Comparison of ENCODE assay signal across 10 cellular contexts in genomic region chr3:152314677-152315353, GRCh38. TPM values are rescaled to one million over a fixed set of nuclear protein-coding genes. Genes with fewer than 3 reads are reported as not detected.
DNase-seq lines count a peak whose midpoint lies in the region; ATAC-seq and TF ChIP-seq lines count a peak whose summit lies in the region.
"Had no signal": no experiment of that assay in that cellular context is flagged by ENCODE, and none has a peak within 500 bp of the region (broad histone marks: within the 10 kb centered on the region; RNA-seq: fewer than 3 reads in every experiment).

No MANE protein-coding gene starts in this region.

- no peaks in the 10 kb centered on the region for H3K27me3 Mint-ChIP-seq in MCF 10A (ENCODE audit: insufficient read depth, unreplicated experiment)

- no peaks in the 10 kb centered on the region for H4K20me1 ChIP-seq in mammary epithelial cell (ENCODE audit: insufficient read depth, low read length)

- 51% methylated on average over 3 of the region's 3 CpGs for WGBS in mammary epithelial cell (ENCODE audit: low coverage, missing lambda C conversion rate)
- 48 to 51% methylated on average over 3 of the region's 3 CpGs for WGBS in aorta, 2 donors

- no peak overlapping the region for H3K4me3 Mint-ChIP-seq in MCF 10A (ENCODE audit: unreplicated experiment)
- H3K4me3 Mint-ChIP-seq: T-helper 2 cell treated with Interferon-gamma antibody and Interleukin-4, amounts not matched to agents 5 μg/mL and 100 μg/mL, for 36 hours had no signal

- POLR2A ChIA-PET in MCF 10A (lab: Yijun Ruan, JAX) = interaction anchor here (1.0 to 2.0 kb wide), 3 partner anchors 9 to 45 kb away, joined by 5 to 6 read pairs (median 6); no protein-coding TSS in a partner anchor

- H3K36me3 Mint-ChIP-seq in MCF 10A (ENCODE audit: insufficient read depth, unreplicated experiment) = peaks cover 15% of the 10 kb centered on the region

- CTCF ChIA-PET in MCF 10A (lab: Yijun Ruan, JAX) (interaction anchor here (1.2 kb wide), 1 partner anchor 128 kb away, joined by 3 read pairs; no protein-coding TSS in a partner anchor), mammary epithelial cell (lab: Charles Lee; ENCODE audit: low non-redundant PET) (no interaction called here)

- H3K27me3 ChIP-seq in breast epithelium = no peaks in the 10 kb centered on the region
- no peaks in the 10 kb centered on the region for H3K27me3 ChIP-seq in mammary epithelial cell (ENCODE audit: insufficient read depth, low read length)
- no peaks in the 10 kb centered on the region for H3K27me3 ChIP-seq in muscle layer of duodenum (ENCODE audit: low read depth, low read length)
- no peaks in the 10 kb centered on the region for H3K27me3 ChIP-seq in aorta (ENCODE audit: control insufficient read depth in 1 of 2, insufficient read depth in 2 of 2, low read length in 1 of 2)

- no peak overlapping the region for H3K9ac ChIP-seq in mammary epithelial cell (ENCODE audit: insufficient read depth, low read length)

- H3K27ac ChIP-seq in breast epithelium = peak overlapping the region; percentile 73 to 77
- peak overlapping the region; percentile 58 for H3K27ac ChIP-seq in mammary epithelial cell (ENCODE audit: insufficient read depth, low read depth, low read length)
- H3K27ac ChIP-seq in muscle layer of duodenum (ENCODE audit: low read length) = peak overlapping the region; percentile 74
- peak overlapping the region; percentile 57 to 60 for H3K27ac ChIP-seq in aorta (ENCODE audit: low read depth in 1 of 2, low read length in 2 of 2)

- H3K4me1 Mint-ChIP-seq in MCF 10A (ENCODE audit: insufficient read depth, unreplicated experiment) = peaks cover 25% of the 10 kb centered on the region

- dilution Hi-C loops in mammary epithelial cell (cut with HindIII; ENCODE audit: low sequenced_read_pairs) = no loop called here

- DNase-seq in breast epithelium (ENCODE audit: low spot score in 2 of 2) (no peak), MCF 10A (ENCODE audit: unreplicated experiment) (no peak), mammary epithelial cell (no peak), aorta (no peak), GDM1 (lab: John Stamatoyannopoulos, UW) (no peak), NCI-H2029 (lab: John Stamatoyannopoulos, UW) (no peak), NCI-H446 treated with DMSO at 0.1 percent for 48 hours (lab: John Stamatoyannopoulos, UW) (no peak)
- DNase-seq: stimulated activated CD4-positive, alpha-beta T cell treated with anti-CD3 and anti-CD28 coated beads, Interleukin-2, amount 100 ng/mL, for 48 hours had no signal

- ATAC-seq in aorta (ENCODE audit: low FRiP score) = peak; percentile 68

- TF ChIP-seq CTCF in breast epithelium (IDR thresholded peaks at IDR 0.05) (no peak), MCF 10A (IDR thresholded peaks at IDR 0.05; ENCODE audit: unreplicated experiment) (no peak), mammary epithelial cell (conservative IDR thresholded peaks at IDR 0.05 in 1 of 2, IDR thresholded peaks at IDR 0.05 in 1 of 2; ENCODE audit: extremely low read depth in 1 of 2, insufficient read depth in 1 of 2, low read depth in 1 of 2, low read length in 2 of 2) (no peak)

- H3K27ac Mint-ChIP-seq in MCF 10A (ENCODE audit: low read depth, unreplicated experiment) = no peak overlapping the region

- H3K4me2 ChIP-seq in mammary epithelial cell (ENCODE audit: insufficient read depth, low read depth, low read length) = peak overlapping the region; percentile 69

- H3K4me3 ChIP-seq in breast epithelium = no peak overlapping the region
- no peak overlapping the region for H3K4me3 ChIP-seq in mammary epithelial cell (replicated peaks in 1 of 3; ENCODE audit: insufficient read depth in 1 of 3, low read depth in 2 of 3, low read length in 3 of 3)
- no peak overlapping the region for H3K4me3 ChIP-seq in muscle layer of duodenum (ENCODE audit: low read depth in 1 of 2, low read length in 2 of 2)
- no peak overlapping the region for H3K4me3 ChIP-seq in aorta (ENCODE audit: low read length in 2 of 2)

- intact Hi-C loops in breast epithelium (cut with DNase I; ENCODE audit: low total_unique reads) (no loop called here), MCF 10A (cut with micrococcal nuclease) (no loop called here), mammary epithelial cell (cut with micrococcal nuclease) (no loop called here), aorta (cut with DNase I) (no loop called here)

- no peaks in the 10 kb centered on the region for H3K36me3 ChIP-seq in breast epithelium
- H3K36me3 ChIP-seq in mammary epithelial cell (ENCODE audit: insufficient read depth, low read length) = peaks cover 4% of the 10 kb centered on the region
- H3K36me3 ChIP-seq in muscle layer of duodenum (ENCODE audit: control insufficient read depth in 1 of 2, insufficient read depth in 2 of 2, low read length in 2 of 2) = no peaks in the 10 kb centered on the region
- no peaks in the 10 kb centered on the region for H3K36me3 ChIP-seq in aorta (ENCODE audit: control insufficient read depth in 1 of 2, insufficient read depth in 2 of 2, low read length in 1 of 2)

- no peak overlapping the region for H2AFZ ChIP-seq in mammary epithelial cell (ENCODE audit: low read depth, low read length)

- no peaks in the 10 kb centered on the region for H3K9me3 ChIP-seq in breast epithelium
- H3K9me3 ChIP-seq in mammary epithelial cell (replicated peaks; ENCODE audit: insufficient read depth, low read length) = no peaks in the 10 kb centered on the region
- no peaks in the 10 kb centered on the region for H3K9me3 ChIP-seq in muscle layer of duodenum (ENCODE audit: control insufficient read depth in 1 of 2, low read length in 2 of 2)
- no peaks in the 10 kb centered on the region for H3K9me3 ChIP-seq in aorta (ENCODE audit: control insufficient read depth, low read length)

- in situ Hi-C loops in mammary epithelial cell (cut with MboI; ENCODE audit: low sequenced_read_pairs in 2 of 2) = no loop called here

- peaks cover 0 to 4% of the 10 kb centered on the region in 2 donors for H3K4me1 ChIP-seq in breast epithelium
- peaks cover 25% of the 10 kb centered on the region for H3K4me1 ChIP-seq in mammary epithelial cell (ENCODE audit: insufficient read depth, low read length)
- H3K4me1 ChIP-seq in muscle layer of duodenum (ENCODE audit: control insufficient read depth in 1 of 2, insufficient read depth in 2 of 2, low read length in 2 of 2) = peaks cover 16 to 28% of the 10 kb centered on the region in 2 donors
- peaks cover 3 to 10% of the 10 kb centered on the region in 2 donors for H3K4me1 ChIP-seq in aorta (ENCODE audit: control insufficient read depth in 1 of 2, insufficient read depth in 2 of 2, low read length in 2 of 2)

- peaks cover 8% of the 10 kb centered on the region for H3K9me3 Mint-ChIP-seq in MCF 10A (ENCODE audit: unreplicated experiment)
- H3K9me3 Mint-ChIP-seq: T-helper 2 cell treated with Interferon-gamma antibody and Interleukin-4, amounts not matched to agents 5 μg/mL and 100 μg/mL, for 36 hours had no signal

- H3K79me2 ChIP-seq in mammary epithelial cell (ENCODE audit: insufficient read depth, low read length) = peaks cover 87% of the 10 kb centered on the region

- no peak for TF ChIP-seq POLR2A in breast epithelium (IDR thresholded peaks at IDR 0.05)

- BruUV-seq in MCF 10A (replicated peaks; lab: Mats Ljungman, UMichigan) = no TSS peak
- BruUV-seq in mammary epithelial cell (replicated peaks; lab: Mats Ljungman, UMichigan) = no TSS peak

RNA-seq across cellular contexts. Expression of gene MBNL1, which starts 46.1 kb away (rescaled TPM):
- total RNA-seq in breast epithelium = 100 to 1,000 TPM; 314 to 702 (median 353) TPM
- 114 and 139 TPM in 2 replicates for total RNA-seq in MCF 10A (2022)
- total RNA-seq in mammary epithelial cell = 100 to 1,000 TPM; 107 to 188 TPM
- polyA plus RNA-seq in mammary epithelial cell = 69.5 TPM
- polyA minus RNA-seq in mammary epithelial cell = 363 TPM
- 100 to 1,000 TPM; 485 to 689 TPM for total RNA-seq in aorta
- polyA plus RNA-seq in aorta = 100 to 1,000 TPM; 141 to 182 TPM
